23 cellular contexts compared by ENCODE assay signal in genomic region chr17:72134560-72135399, GRCh38. TPM values are rescaled to one million over a fixed set of nuclear protein-coding genes. Genes with fewer than 3 reads are reported as not detected.
DNase-seq lines count a peak whose midpoint lies in the region; ATAC-seq, FAIRE-seq and TF ChIP-seq lines count a peak whose summit lies in the region.
"Had no signal": no experiment of that assay in that cellular context is flagged by ENCODE, and none has a peak within 500 bp of the region (broad histone marks: within the 10 kb centered on the region; RNA-seq: fewer than 3 reads in every experiment).

No MANE protein-coding gene starts in this region.

- POLR2A ChIA-PET in activated CD4-positive, alpha-beta T cell treated with anti-CD3 and anti-CD28 coated beads for 36 hours (lab: Charles Lee), result no interaction called here

- no peaks in the 10 kb centered on the region for H3K27me3 ChIP-seq in astrocyte (ENCODE audit: insufficient read depth, low read length)
- H3K27me3 ChIP-seq: BLaER1 treated with 17β-estradiol and CSF1 and Interleukin-3, amounts not matched to agents 10 nM and 100 nM; uterus had no signal

- H3K9me3 Mint-ChIP-seq in astrocyte (ENCODE audit: unreplicated experiment), result no peaks in the 10 kb centered on the region
- no peaks in the 10 kb centered on the region for H3K9me3 Mint-ChIP-seq in nephron
- H3K9me3 Mint-ChIP-seq in activated CD8-positive, alpha-beta memory T cell treated with anti-CD3 and anti-CD28 coated beads, Interleukin-2, amount 10 ng/mL, durations not matched to agents 7 days and 5 days (ENCODE audit: low read depth), result peaks cover 2% of the 10 kb centered on the region
- no peaks in the 10 kb centered on the region for H3K9me3 Mint-ChIP-seq in activated CD4-positive, alpha-beta T cell treated with anti-CD3 and anti-CD28 coated beads for 36 hours (ENCODE audit: low read depth)
- H3K9me3 Mint-ChIP-seq: activated CD4-positive, alpha-beta T cell treated with anti-CD3 and anti-CD28 coated beads, Interleukin-2, amount 10 ng/mL, durations not matched to agents 24 days and 14 days; activated naive CD8-positive, alpha-beta T cell treated with anti-CD3 and anti-CD28 coated beads, Interleukin-2, amount 10 ng/mL, durations not matched to agents 7 days and 5 days had no signal

- no peak overlapping the region for H3K27ac ChIP-seq in astrocyte (ENCODE audit: low read depth, low read length)
- H3K27ac ChIP-seq: BLaER1 treated with 17β-estradiol and CSF1 and Interleukin-3, amounts not matched to agents 10 nM and 100 nM; skin epidermis; uterus had no signal

- peaks cover 18% of the 10 kb centered on the region for H3K27me3 Mint-ChIP-seq in astrocyte (ENCODE audit: low read depth, unreplicated experiment)
- peaks cover 20% of the 10 kb centered on the region for H3K27me3 Mint-ChIP-seq in nephron (ENCODE audit: low read depth)
- no peaks in the 10 kb centered on the region for H3K27me3 Mint-ChIP-seq in activated CD8-positive, alpha-beta memory T cell treated with anti-CD3 and anti-CD28 coated beads, Interleukin-2, amount 10 ng/mL, durations not matched to agents 7 days and 5 days
- peaks cover 11% of the 10 kb centered on the region for H3K27me3 Mint-ChIP-seq in activated CD4-positive, alpha-beta T cell treated with anti-CD3 and anti-CD28 coated beads for 36 hours
- H3K27me3 Mint-ChIP-seq: activated CD4-positive, alpha-beta T cell treated with anti-CD3 and anti-CD28 coated beads, Interleukin-2, amount 10 ng/mL, durations not matched to agents 24 days and 14 days; activated naive CD8-positive, alpha-beta T cell treated with anti-CD3 and anti-CD28 coated beads, Interleukin-2, amount 10 ng/mL, durations not matched to agents 7 days and 5 days had no signal

- no peak overlapping the region for H3K9ac ChIP-seq in astrocyte (ENCODE audit: low read length)
- H3K9ac ChIP-seq: BLaER1 treated with 17β-estradiol and CSF1 and Interleukin-3, amounts not matched to agents 10 nM and 100 nM had no signal

- H3K9me3 ChIP-seq in astrocyte (ENCODE audit: insufficient read depth, low read depth, low read length), result no peaks in the 10 kb centered on the region
- H3K9me3 ChIP-seq: BLaER1 treated with 17β-estradiol and CSF1 and Interleukin-3, amounts not matched to agents 10 nM and 100 nM; uterus had no signal

- CTCF ChIA-PET in activated CD8-positive, alpha-beta memory T cell treated with anti-CD3 and anti-CD28 coated beads, Interleukin-2, amount 10 ng/mL, durations not matched to agents 7 days and 5 days (lab: Charles Lee), result no interaction called here
- CTCF ChIA-PET in activated CD4-positive, alpha-beta T cell treated with anti-CD3 and anti-CD28 coated beads for 36 hours (lab: Charles Lee), result no interaction called here

- no peaks in the 10 kb centered on the region for H4K20me1 ChIP-seq in astrocyte (ENCODE audit: insufficient read depth, low read length)
- H4K20me1 ChIP-seq: BLaER1 treated with 17β-estradiol and CSF1 and Interleukin-3, amounts not matched to agents 10 nM and 100 nM had no signal

- H3K4me1 ChIP-seq in astrocyte (ENCODE audit: insufficient read depth, low read length), result peaks cover 22% of the 10 kb centered on the region
- H3K4me1 ChIP-seq: uterus had no signal

- peak; percentile 49 for DNase-seq in DMS 273 treated with DMSO at 0.1 percent for 48 hours (lab: John Stamatoyannopoulos, UW)
- peak; percentile 4 for DNase-seq in NCI-H226
- peak; percentile 89 for DNase-seq in astrocyte (ENCODE audit: low read depth)
- DNase-seq in activated CD8-positive, alpha-beta memory T cell treated with anti-CD3 and anti-CD28 coated beads, Interleukin-2, amount 10 ng/mL, durations not matched to agents 7 days and 5 days, result no peak
- DNase-seq in RKO (ENCODE audit: low spot score), result no peak
- DNase-seq in activated CD4-positive, alpha-beta T cell treated with anti-CD3 and anti-CD28 coated beads for 36 hours, result no peak
- DNase-seq in retina, result no peak
- DNase-seq: activated CD4-positive, alpha-beta T cell treated with anti-CD3 and anti-CD28 coated beads, Interleukin-2, amount 10 ng/mL, durations not matched to agents 24 days and 14 days; activated naive CD8-positive, alpha-beta T cell treated with anti-CD3 and anti-CD28 coated beads, Interleukin-2, amount 10 ng/mL, durations not matched to agents 7 days and 5 days; activated T-cell treated with anti-CD3 and anti-CD28 coated beads, Interleukin-2, amount 50 U/mL, for 1 hour; cerebellar nuclear complex; head of caudate nucleus; islet precursor cell; KBM-7; midbrain; NCI-H1417; NCI-H510A; uterus had no signal

- FAIRE-seq in astrocyte (lab: Jason Lieb, UNC), result no peak
- FAIRE-seq: endothelial cell of umbilical vein had no signal

- H3K4me2 ChIP-seq in astrocyte (ENCODE audit: low read length), result peak overlapping the region; percentile 60
- H3K4me2 ChIP-seq: BLaER1 treated with 17β-estradiol and CSF1 and Interleukin-3, amounts not matched to agents 10 nM and 100 nM had no signal

- no peak overlapping the region for H2AFZ ChIP-seq in astrocyte (ENCODE audit: low read depth, low read length)

- no peaks in the 10 kb centered on the region for H3K36me3 ChIP-seq in astrocyte (ENCODE audit: insufficient read depth, low read length)
- H3K36me3 ChIP-seq: BLaER1 treated with 17β-estradiol and CSF1 and Interleukin-3, amounts not matched to agents 10 nM and 100 nM; uterus had no signal

- H3K36me3 Mint-ChIP-seq in astrocyte (ENCODE audit: low read depth, unreplicated experiment) (no peaks in the 10 kb centered on the region), nephron (ENCODE audit: low read depth) (no peaks in the 10 kb centered on the region)
- no peaks in the 10 kb centered on the region for H3K36me3 Mint-ChIP-seq in activated CD8-positive, alpha-beta memory T cell treated with anti-CD3 and anti-CD28 coated beads, Interleukin-2, amount 10 ng/mL, durations not matched to agents 7 days and 5 days
- no peaks in the 10 kb centered on the region for H3K36me3 Mint-ChIP-seq in activated CD4-positive, alpha-beta T cell treated with anti-CD3 and anti-CD28 coated beads for 36 hours (ENCODE audit: low read depth)
- H3K36me3 Mint-ChIP-seq: activated naive CD8-positive, alpha-beta T cell treated with anti-CD3 and anti-CD28 coated beads, Interleukin-2, amount 10 ng/mL, durations not matched to agents 7 days and 5 days had no signal

- no peaks in the 10 kb centered on the region for H3K79me2 ChIP-seq in astrocyte (ENCODE audit: insufficient read depth, low read length)

- no peak for ATAC-seq in activated CD8-positive, alpha-beta memory T cell treated with anti-CD3 and anti-CD28 coated beads, Interleukin-2, amount 10 ng/mL, durations not matched to agents 7 days and 5 days
- ATAC-seq in activated CD4-positive, alpha-beta T cell treated with anti-CD3 and anti-CD28 coated beads for 36 hours, result no peak

- H3K27ac Mint-ChIP-seq in astrocyte (ENCODE audit: unreplicated experiment) (no peak overlapping the region), nephron (peak overlapping the region in 2 of 3 experiments; percentile 10 to 23)
- H3K27ac Mint-ChIP-seq in activated CD8-positive, alpha-beta memory T cell treated with anti-CD3 and anti-CD28 coated beads, Interleukin-2, amount 10 ng/mL, durations not matched to agents 7 days and 5 days, result no peak overlapping the region
- no peak overlapping the region for H3K27ac Mint-ChIP-seq in activated CD4-positive, alpha-beta T cell treated with anti-CD3 and anti-CD28 coated beads for 36 hours
- H3K27ac Mint-ChIP-seq: activated CD4-positive, alpha-beta T cell treated with anti-CD3 and anti-CD28 coated beads, Interleukin-2, amount 10 ng/mL, durations not matched to agents 24 days and 14 days; activated naive CD8-positive, alpha-beta T cell treated with anti-CD3 and anti-CD28 coated beads, Interleukin-2, amount 10 ng/mL, durations not matched to agents 7 days and 5 days; stimulated activated naive CD8-positive, alpha-beta T cell treated with anti-CD3 and anti-CD28 coated beads, Interleukin-15, Interleukin-2, amounts not matched to agents 100 ng/mL and 50 ng/mL, for 24 hours had no signal

- intact Hi-C loops in activated CD4-positive, alpha-beta T cell treated with anti-CD3 and anti-CD28 coated beads for 36 hours (cut with DNase I, micrococcal nuclease), result loop anchor here in 1 of 2 experiments (5.0 kb wide), 1 partner anchor 48 kb away; no protein-coding TSS in a partner anchor

- no peak for TF ChIP-seq CTCF in astrocyte (IDR thresholded peaks at IDR 0.05; ENCODE audit: insufficient read depth, low read depth, low read length)
- no peak for TF ChIP-seq CTCF in nephron (IDR thresholded peaks at IDR 0.05; ENCODE audit: unreplicated experiment in 3 of 3)

- peaks cover 3% of the 10 kb centered on the region for H3K4me1 Mint-ChIP-seq in astrocyte (ENCODE audit: low read depth, unreplicated experiment)
- peaks cover 33% of the 10 kb centered on the region for H3K4me1 Mint-ChIP-seq in nephron
- H3K4me1 Mint-ChIP-seq in activated CD8-positive, alpha-beta memory T cell treated with anti-CD3 and anti-CD28 coated beads, Interleukin-2, amount 10 ng/mL, durations not matched to agents 7 days and 5 days, result no peaks in the 10 kb centered on the region
- no peaks in the 10 kb centered on the region for H3K4me1 Mint-ChIP-seq in activated CD4-positive, alpha-beta T cell treated with anti-CD3 and anti-CD28 coated beads for 36 hours
- H3K4me1 Mint-ChIP-seq: activated CD4-positive, alpha-beta T cell treated with anti-CD3 and anti-CD28 coated beads, Interleukin-2, amount 10 ng/mL, durations not matched to agents 24 days and 14 days; activated naive CD8-positive, alpha-beta T cell treated with anti-CD3 and anti-CD28 coated beads, Interleukin-2, amount 10 ng/mL, durations not matched to agents 7 days and 5 days had no signal

- no peak overlapping the region for H3K4me3 Mint-ChIP-seq in astrocyte (ENCODE audit: unreplicated experiment)
- H3K4me3 Mint-ChIP-seq in nephron, result no peak overlapping the region
- no peak overlapping the region for H3K4me3 Mint-ChIP-seq in activated CD8-positive, alpha-beta memory T cell treated with anti-CD3 and anti-CD28 coated beads, Interleukin-2, amount 10 ng/mL, durations not matched to agents 7 days and 5 days
- H3K4me3 Mint-ChIP-seq in activated CD4-positive, alpha-beta T cell treated with anti-CD3 and anti-CD28 coated beads for 36 hours, result no peak overlapping the region
- H3K4me3 Mint-ChIP-seq: activated CD4-positive, alpha-beta T cell treated with anti-CD3 and anti-CD28 coated beads, Interleukin-2, amount 10 ng/mL, durations not matched to agents 24 days and 14 days; activated naive CD8-positive, alpha-beta T cell treated with anti-CD3 and anti-CD28 coated beads, Interleukin-2, amount 10 ng/mL, durations not matched to agents 7 days and 5 days; stimulated activated naive CD8-positive, alpha-beta T cell treated with anti-CD3 and anti-CD28 coated beads, Interleukin-15, Interleukin-2, amounts not matched to agents 100 ng/mL and 50 ng/mL, for 24 hours had no signal

- no peak overlapping the region for H3K4me3 ChIP-seq in astrocyte (ENCODE audit: insufficient read depth, low read depth, low read length)
- H3K4me3 ChIP-seq: BLaER1 treated with 17β-estradiol and CSF1 and Interleukin-3, amounts not matched to agents 10 nM and 100 nM; skin epidermis; uterus had no signal

RNA-seq across cellular contexts. Expression of gene SOX9, which starts 14.0 kb away (rescaled TPM):
- total RNA-seq in astrocyte, result 33.8 and 37.7 TPM in 2 replicates
- total RNA-seq in activated CD8-positive, alpha-beta memory T cell treated with anti-CD3 and anti-CD28 coated beads, Interleukin-2, amount 10 ng/mL, durations not matched to agents 7 days and 5 days, result not detected
- not detected for total RNA-seq in activated CD4-positive, alpha-beta T cell treated with anti-CD3 and anti-CD28 coated beads for 36 hours
- total RNA-seq: activated CD4-positive, alpha-beta T cell treated with anti-CD3 and anti-CD28 coated beads, Interleukin-2, amount 10 ng/mL, durations not matched to agents 24 days and 14 days; activated naive CD8-positive, alpha-beta T cell treated with anti-CD3 and anti-CD28 coated beads, Interleukin-2, amount 10 ng/mL, durations not matched to agents 7 days and 5 days; endothelial cell of umbilical vein had no signal

Comparison
In these comparisons a context has a peak if more than half of its experiments do, and no peak if none do; other contexts are left out.
1. DNase-seq: peak in DMS 273 treated with DMSO at 0.1 percent for 48 hours (single experiment), NCI-H226 (single experiment) and astrocyte (single experiment); none in activated CD8-positive, alpha-beta memory T cell treated with anti-CD3 and anti-CD28 coated beads, Interleukin-2, amount 10 ng/mL, durations not matched to agents 7 days and 5 days (single experiment), RKO (single experiment), activated CD4-positive, alpha-beta T cell treated with anti-CD3 and anti-CD28 coated beads for 36 hours (single experiment) and retina (single experiment).
2. H3K27ac Mint-ChIP-seq: peak in nephron (2 of 3); none in astrocyte (single experiment), activated CD8-positive, alpha-beta memory T cell treated with anti-CD3 and anti-CD28 coated beads, Interleukin-2, amount 10 ng/mL, durations not matched to agents 7 days and 5 days (single experiment) and activated CD4-positive, alpha-beta T cell treated with anti-CD3 and anti-CD28 coated beads for 36 hours (single experiment).
3. RNA of gene SOX9, which starts 14.0 kb away (total RNA-seq): 33.8 to 37.7 TPM in astrocyte; not detected in activated CD8-positive, alpha-beta memory T cell treated with anti-CD3 and anti-CD28 coated beads, Interleukin-2, amount 10 ng/mL, durations not matched to agents 7 days and 5 days and not detected in activated CD4-positive, alpha-beta T cell treated with anti-CD3 and anti-CD28 coated beads for 36 hours; every median in the first group is over 10 times any median in the second.